Comparison of ENCODE assay signal across 40 cellular contexts in genomic region chr10:76416642-76417041, GRCh38.
"Had no signal": no experiment of that assay in that cellular context is flagged by ENCODE, and none has a peak within 500 bp of the region (broad histone marks: within the 10 kb centered on the region; RNA-seq: fewer than 3 reads in every experiment).

No MANE protein-coding gene starts in this region.

- H3K4me1 Mint-ChIP-seq: activated naive CD4-positive, alpha-beta T cell treated with anti-CD3 and anti-CD28 coated beads, Interleukin-2, amount 10 ng/mL, durations not matched to agents 7 days and 5 days; activated naive CD4-positive, alpha-beta T cell treated with anti-CD3 and anti-CD28 coated beads, Interleukin-2, amount 50 U/mL, for 24 hours; activated naive CD8-positive, alpha-beta T cell treated with anti-CD3 and anti-CD28 coated beads for 36 hours; activated naive CD8-positive, alpha-beta T cell treated with anti-CD3 and anti-CD28 coated beads, Interleukin-2, amount 10 ng/mL, durations not matched to agents 7 days and 5 days; activated naive CD8-positive, alpha-beta T cell treated with anti-CD3 and anti-CD28 coated beads, Interleukin-2, amount 50 U/mL, for 24 hours; brain; central memory CD8-positive, alpha-beta T cell had no signal

- H3K9me3 Mint-ChIP-seq: activated naive CD8-positive, alpha-beta T cell treated with anti-CD3 and anti-CD28 coated beads, Interleukin-2, amount 10 ng/mL, durations not matched to agents 7 days and 5 days; activated T-cell treated with anti-CD3 and anti-CD28 coated beads, Interleukin-2, amount 50 U/mL, for 4 hours; activated T-helper 1 cell treated with anti-CD3 and anti-CD28 coated beads, Interleukin-12 subunit alpha, Interleukin-12 subunit beta, Interleukin-2, Interleukin-4 antibody, amounts not matched to agents 30 ng/mL and 10 ng/mL and 1 ng/mL, durations not matched to agents 14 hours and 24 hours and 36 hours; activated T-helper 2 cell treated with anti-CD3 and anti-CD28 coated beads, Interferon-gamma antibody, Interleukin-2, Interleukin-4, amounts not matched to agents 10 μg/mL and 5 μg/mL and 100 μg/mL, durations not matched to agents 14 hours and 24 hours and 36 hours had no signal

- H3K27me3 ChIP-seq: adrenal gland, ascending aorta, body of pancreas, brain microvascular endothelial cell, breast epithelium, cardiac muscle cell had no signal

- H3K9me3 ChIP-seq: adrenal gland, body of pancreas, breast epithelium had no signal

- ATAC-seq: activated naive CD4-positive, alpha-beta T cell treated with anti-CD3 and anti-CD28 coated beads, Interleukin-2, amount 50 U/mL, for 72 hours; activated naive CD8-positive, alpha-beta T cell treated with anti-CD3 and anti-CD28 coated beads, Interleukin-2, amount 50 U/mL, for 24 hours; activated T-cell treated with anti-CD3 and anti-CD28 coated beads, Interleukin-2, amount 50 U/mL, for 4 hours; activated T-cell treated with anti-CD3 and anti-CD28 coated beads, Interleukin-2, amount 50 U/mL, for 72 hours; body of pancreas had no signal

- DNase-seq: activated CD8-positive, alpha-beta memory T cell treated with anti-CD3 and anti-CD28 coated beads, Interleukin-2, amount 50 U/mL, for 48 hours; activated effector memory CD4-positive, alpha-beta T cell treated with anti-CD3 and anti-CD28 coated beads, Interleukin-2, amount 50 U/mL, for 16 hours; activated effector memory CD4-positive, alpha-beta T cell treated with Interleukin-2 at 50 U/mL for 16 hours; activated gamma-delta T cell; activated gamma-delta T cell treated with Interleukin-2 at 50 U/mL for 16 hours; activated naive CD4-positive, alpha-beta T cell; activated naive CD4-positive, alpha-beta T cell treated with anti-CD3 and anti-CD28 coated beads for 36 hours; activated naive CD4-positive, alpha-beta T cell treated with anti-CD3 and anti-CD28 coated beads, Interleukin-2, amount 10 ng/mL, durations not matched to agents 7 days and 5 days; activated naive CD4-positive, alpha-beta T cell treated with anti-CD3 and anti-CD28 coated beads, Interleukin-2, amount 50 U/mL, for 16 hours; activated naive CD4-positive, alpha-beta T cell treated with Interleukin-2 at 50 U/mL for 16 hours; activated naive CD8-positive, alpha-beta T cell treated with anti-CD3 and anti-CD28 coated beads for 36 hours; activated naive CD8-positive, alpha-beta T cell treated with anti-CD3 and anti-CD28 coated beads, Interleukin-2, amount 10 ng/mL, durations not matched to agents 7 days and 5 days; activated naive CD8-positive, alpha-beta T cell treated with anti-CD3 and anti-CD28 coated beads, Interleukin-2, amount 50 U/mL, for 24 hours; activated T-cell treated with anti-CD3 and anti-CD28 coated beads for 4 hours; activated T-cell treated with anti-CD3 and anti-CD28 coated beads, Interleukin-2, amount 50 U/mL, for 1 hour; activated T-cell treated with anti-CD3 and anti-CD28 coated beads, Interleukin-2, amount 50 U/mL, for 24 hours; activated T-cell treated with anti-CD3 and anti-CD28 coated beads, Interleukin-2, amount 50 U/mL, for 4 hours; activated T-cell treated with anti-CD3 and anti-CD28 coated beads, Interleukin-2, amount 50 U/mL, for 72 hours; adrenal gland; amniotic stem cell; amygdala; anterior cingulate cortex; aorta; body of pancreas; brain microvascular endothelial cell; caudate nucleus; central memory CD4-positive, alpha-beta T cell; cerebellar nuclear complex had no signal

- FAIRE-seq: astrocyte, bronchial epithelial cell had no signal

- H3K27ac ChIP-seq: adrenal gland, ascending aorta, body of pancreas, brain microvascular endothelial cell, breast epithelium, cardiac muscle cell had no signal

- H3K4me3 ChIP-seq: adrenal gland, ascending aorta, body of pancreas, breast epithelium, cardiac muscle cell had no signal

- H3K36me3 ChIP-seq: adrenal gland, ascending aorta, brain microvascular endothelial cell, breast epithelium, cardiac muscle cell had no signal

- H3K27ac Mint-ChIP-seq: activated naive CD4-positive, alpha-beta T cell treated with anti-CD3 and anti-CD28 coated beads for 36 hours; activated naive CD4-positive, alpha-beta T cell treated with anti-CD3 and anti-CD28 coated beads, Interleukin-2, amount 10 ng/mL, durations not matched to agents 7 days and 5 days; activated naive CD4-positive, alpha-beta T cell treated with anti-CD3 and anti-CD28 coated beads, Interleukin-2, amount 50 U/mL, for 24 hours; activated naive CD4-positive, alpha-beta T cell treated with anti-CD3 and anti-CD28 coated beads, Interleukin-2, amount 50 U/mL, for 72 hours; activated naive CD8-positive, alpha-beta T cell; activated naive CD8-positive, alpha-beta T cell treated with anti-CD3 and anti-CD28 coated beads for 36 hours; activated naive CD8-positive, alpha-beta T cell treated with anti-CD3 and anti-CD28 coated beads, Interleukin-2, amount 10 ng/mL, durations not matched to agents 7 days and 5 days; activated naive CD8-positive, alpha-beta T cell treated with anti-CD3 and anti-CD28 coated beads, Interleukin-2, amount 50 U/mL, for 24 hours; activated T-cell treated with anti-CD3 and anti-CD28 coated beads, Interleukin-2, amount 50 U/mL, for 24 hours; activated T-cell treated with anti-CD3 and anti-CD28 coated beads, Interleukin-2, amount 50 U/mL, for 72 hours; activated T-helper 1 cell treated with anti-CD3 and anti-CD28 coated beads, Interleukin-12 subunit alpha, Interleukin-12 subunit beta, Interleukin-2, Interleukin-4 antibody, amounts not matched to agents 30 ng/mL and 10 ng/mL and 1 ng/mL, durations not matched to agents 14 hours and 24 hours and 36 hours; activated T-helper 2 cell treated with anti-CD3 and anti-CD28 coated beads, Interferon-gamma antibody, Interleukin-2, Interleukin-4, amounts not matched to agents 10 μg/mL and 5 μg/mL and 100 μg/mL, durations not matched to agents 14 hours and 24 hours and 36 hours; brain had no signal

- H3K27me3 Mint-ChIP-seq: activated naive CD4-positive, alpha-beta T cell treated with anti-CD3 and anti-CD28 coated beads, Interleukin-2, amount 10 ng/mL, durations not matched to agents 7 days and 5 days; activated naive CD4-positive, alpha-beta T cell treated with anti-CD3 and anti-CD28 coated beads, Interleukin-2, amount 50 U/mL, for 24 hours; activated naive CD8-positive, alpha-beta T cell; activated naive CD8-positive, alpha-beta T cell treated with anti-CD3 and anti-CD28 coated beads for 36 hours; activated naive CD8-positive, alpha-beta T cell treated with anti-CD3 and anti-CD28 coated beads, Interleukin-2, amount 10 ng/mL, durations not matched to agents 7 days and 5 days; activated naive CD8-positive, alpha-beta T cell treated with anti-CD3 and anti-CD28 coated beads, Interleukin-2, amount 50 U/mL, for 24 hours; activated T-cell treated with anti-CD3 and anti-CD28 coated beads, Interleukin-2, amount 50 U/mL, for 24 hours; central memory CD8-positive, alpha-beta T cell had no signal

- H3K36me3 Mint-ChIP-seq: activated naive CD4-positive, alpha-beta T cell treated with anti-CD3 and anti-CD28 coated beads, Interleukin-2, amount 10 ng/mL, durations not matched to agents 7 days and 5 days; activated naive CD4-positive, alpha-beta T cell treated with anti-CD3 and anti-CD28 coated beads, Interleukin-2, amount 50 U/mL, for 24 hours; activated naive CD4-positive, alpha-beta T cell treated with anti-CD3 and anti-CD28 coated beads, Interleukin-2, amount 50 U/mL, for 72 hours; activated naive CD8-positive, alpha-beta T cell; activated naive CD8-positive, alpha-beta T cell treated with anti-CD3 and anti-CD28 coated beads for 36 hours; activated naive CD8-positive, alpha-beta T cell treated with anti-CD3 and anti-CD28 coated beads, Interleukin-2, amount 10 ng/mL, durations not matched to agents 7 days and 5 days; brain had no signal

- H3K4me3 Mint-ChIP-seq: activated naive CD4-positive, alpha-beta T cell treated with anti-CD3 and anti-CD28 coated beads for 36 hours; activated naive CD4-positive, alpha-beta T cell treated with anti-CD3 and anti-CD28 coated beads, Interleukin-2, amount 10 ng/mL, durations not matched to agents 7 days and 5 days; activated naive CD4-positive, alpha-beta T cell treated with anti-CD3 and anti-CD28 coated beads, Interleukin-2, amount 50 U/mL, for 24 hours; activated naive CD8-positive, alpha-beta T cell; activated naive CD8-positive, alpha-beta T cell treated with anti-CD3 and anti-CD28 coated beads for 36 hours; activated naive CD8-positive, alpha-beta T cell treated with anti-CD3 and anti-CD28 coated beads, Interleukin-2, amount 10 ng/mL, durations not matched to agents 7 days and 5 days; activated naive CD8-positive, alpha-beta T cell treated with anti-CD3 and anti-CD28 coated beads, Interleukin-2, amount 50 U/mL, for 24 hours; activated T-cell treated with anti-CD3 and anti-CD28 coated beads, Interleukin-2, amount 50 U/mL, for 24 hours; activated T-cell treated with anti-CD3 and anti-CD28 coated beads, Interleukin-2, amount 50 U/mL, for 4 hours; activated T-cell treated with anti-CD3 and anti-CD28 coated beads, Interleukin-2, amount 50 U/mL, for 72 hours; activated T-helper 1 cell treated with anti-CD3 and anti-CD28 coated beads, Interleukin-12 subunit alpha, Interleukin-12 subunit beta, Interleukin-2, Interleukin-4 antibody, amounts not matched to agents 30 ng/mL and 10 ng/mL and 1 ng/mL, durations not matched to agents 14 hours and 24 hours and 36 hours; brain; central memory CD8-positive, alpha-beta T cell had no signal

- H3K4me1 ChIP-seq: adrenal gland, breast epithelium had no signal
